Comparison of ENCODE assay signal across 11 cellular contexts in the genomic region with DNA sequence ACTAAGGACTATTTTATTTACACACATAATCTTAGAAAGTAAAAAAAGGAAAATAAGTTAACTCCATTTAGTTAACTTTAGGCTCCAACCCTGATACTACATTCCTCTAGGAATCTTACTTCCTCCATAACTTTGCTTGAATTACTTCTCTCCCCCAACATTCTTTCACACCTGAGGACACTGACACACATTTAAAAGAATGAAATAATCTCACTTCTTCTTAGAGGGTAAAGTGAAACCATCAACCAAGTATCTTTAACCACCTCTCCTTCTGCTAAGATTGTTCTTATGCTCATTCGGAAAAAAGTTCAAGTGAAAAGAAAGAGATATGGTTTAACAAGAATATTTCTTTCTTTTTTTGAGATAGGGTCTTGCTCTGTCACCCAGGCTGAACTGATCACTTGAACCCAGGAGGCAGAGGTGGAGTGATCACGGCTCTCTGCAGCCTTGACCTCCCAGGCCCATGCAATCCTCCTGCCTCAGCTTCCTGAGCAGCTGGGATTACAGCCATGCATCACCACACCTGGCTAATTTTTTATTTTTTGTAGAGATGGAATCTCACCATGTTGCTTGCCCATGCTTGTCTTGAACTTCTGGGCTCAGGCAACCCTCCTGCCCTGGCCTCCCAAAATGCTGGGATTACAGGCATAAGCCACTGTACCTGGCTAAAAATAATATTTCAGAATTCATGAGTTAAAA. TPM values are rescaled to one million over a fixed set of nuclear protein-coding genes. Genes with fewer than 3 reads are reported as not detected.
A peak's percentile ranks its signal among the peaks of the same experiment; 100 is the strongest.
DNase-seq lines count a peak whose midpoint lies in the region; ATAC-seq and TF ChIP-seq lines count a peak whose summit lies in the region.
"Had no signal": no experiment of that assay in that cellular context is flagged by ENCODE, and none has a peak within 500 bp of the region (broad histone marks: within the 10 kb centered on the region; RNA-seq: fewer than 3 reads in every experiment).

No MANE protein-coding gene starts in this region.

- peaks cover 2% of the 10 kb centered on the region for H3K27me3 Mint-ChIP-seq in nephron progenitor cell (ENCODE audit: low read depth, poor library complexity)

- peak; percentile 47 for ATAC-seq in GM19025 (IDR thresholded peaks at IDR 0.05; ENCODE audit: low read depth, unreplicated experiment)
- peak; percentile 63 for ATAC-seq in HG02571 (IDR thresholded peaks at IDR 0.05; ENCODE audit: unreplicated experiment)
- ATAC-seq in HG03432 (IDR thresholded peaks at IDR 0.05; ENCODE audit: unreplicated experiment): peak; percentile 95
- ATAC-seq in Right ventricle myocardium superior (ENCODE audit: poor library complexity): no peak

- DNase-seq in nephron progenitor cell (no peak), Right ventricle myocardium superior (no peak), activated gamma-delta T cell treated with Interleukin-2 at 50 U/mL for 16 hours (no peak), NCI-H774 (lab: John Stamatoyannopoulos, UW) (no peak), cerebellar cortex (ENCODE audit: low spot score) (no peak)
- DNase-seq: activated CD4-positive, alpha-beta T cell treated with anti-CD3 and anti-CD28 coated beads, Interleukin-2, amount 50 U/mL, for 48 hours; NCI-H226 had no signal

- H3K4me1 Mint-ChIP-seq in nephron progenitor cell: peaks cover 6% of the 10 kb centered on the region
- H3K4me1 Mint-ChIP-seq: neural progenitor cell had no signal

- no peak overlapping the region for H3K4me3 Mint-ChIP-seq in nephron progenitor cell
- H3K4me3 Mint-ChIP-seq: neural progenitor cell had no signal

- peaks cover 59% of the 10 kb centered on the region for H3K36me3 Mint-ChIP-seq in nephron progenitor cell (ENCODE audit: low read depth)

- peaks cover 10% of the 10 kb centered on the region for H3K9me3 Mint-ChIP-seq in nephron progenitor cell
- H3K9me3 Mint-ChIP-seq: neural progenitor cell had no signal

- H3K27ac Mint-ChIP-seq in nephron progenitor cell: peak overlapping the region; percentile 1
- H3K27ac Mint-ChIP-seq: neural progenitor cell had no signal

- TF ChIP-seq CTCF in nephron progenitor cell (IDR thresholded peaks at IDR 0.05): no peak

- intact Hi-C loops in Right ventricle myocardium superior (cut with DNase I): no loop called here

RNA-seq across cellular contexts. Expression of a gene that starts 28.5 kb away (rescaled TPM):
- total RNA-seq in Right ventricle myocardium superior: 2,290 TPM

RNA-seq across cellular contexts. Expression of a gene that starts 32.3 kb away (rescaled TPM):
- total RNA-seq in Right ventricle myocardium superior: 11.3 TPM

RNA-seq across cellular contexts. Expression of a gene that starts 37.9 kb away (rescaled TPM):
- total RNA-seq in Right ventricle myocardium superior: 11.1 TPM
